In the genomic region with DNA sequence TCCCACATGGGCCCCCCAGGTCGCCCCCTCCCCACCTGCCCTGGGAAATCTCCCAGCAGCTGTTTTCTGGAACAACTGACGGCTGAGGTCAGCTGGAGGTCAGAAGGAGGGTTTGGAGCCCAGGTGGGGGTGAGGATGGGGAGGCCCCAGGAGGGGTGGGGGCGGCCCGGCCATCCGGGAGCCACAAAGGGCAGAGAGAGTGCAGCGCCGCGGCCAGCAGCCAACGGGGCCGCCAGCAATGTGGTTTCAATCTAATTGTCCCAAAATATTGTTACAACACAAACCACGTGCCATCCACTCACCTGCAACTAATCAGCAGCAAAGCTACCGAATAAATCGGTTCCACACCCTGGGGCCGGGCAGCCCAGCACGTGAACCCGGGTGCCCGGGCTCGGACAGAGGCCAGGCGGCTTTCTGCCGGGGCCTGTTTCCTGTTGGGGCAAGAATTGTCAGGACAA, we compare ENCODE assay signal across 20 cellular contexts. TPM values are rescaled to one million over a fixed set of nuclear protein-coding genes. Genes with fewer than 3 reads are reported as not detected.
DNase-seq lines count a peak whose midpoint lies in the region; ATAC-seq and TF ChIP-seq lines count a peak whose summit lies in the region.
"Had no signal": no experiment of that assay in that cellular context is flagged by ENCODE, and none has a peak within 500 bp of the region (broad histone marks: within the 10 kb centered on the region; RNA-seq: fewer than 3 reads in every experiment).

No MANE protein-coding gene starts in this region.

- peaks cover 0 to 12% (median 9%) of the 10 kb centered on the region in 11 experiments; a peak in 13 of 22 replicates for H3K9me3 ChIP-seq in BLaER1 treated with 17β-estradiol and CSF1 and Interleukin-3, amounts not matched to agents 10 nM and 100 nM (replicated peaks in 1 of 11)
- no peaks in the 10 kb centered on the region for H3K9me3 ChIP-seq in transverse colon

- peak overlapping the region; percentile 17 to 91 (median 78); a peak in 21 of 22 replicates for H3K4me2 ChIP-seq in BLaER1 treated with 17β-estradiol and CSF1 and Interleukin-3, amounts not matched to agents 10 nM and 100 nM
- H3K4me2 ChIP-seq: KMS-11 had no signal

- H3K9me3 Mint-ChIP-seq in mesothelial cell of epicardium, result no peaks in the 10 kb centered on the region
- H3K9me3 Mint-ChIP-seq: activated CD4-positive, alpha-beta T cell treated with anti-CD3 and anti-CD28 coated beads, Interleukin-2, amount 10 ng/mL, durations not matched to agents 7 days and 5 days; activated T-cell treated with anti-CD3 and anti-CD28 coated beads, Interleukin-2, amount 50 U/mL, for 72 hours; CD4-positive, alpha-beta memory T cell; central memory CD8-positive, alpha-beta T cell had no signal

- WGBS in transverse colon (ENCODE audit: low coverage in 1 of 2), 2 donors, result 75% methylated on average over 18 of the region's 20 CpGs; no CpG with 5 or more reads in 1 of the 2 donors

- H3K27me3 ChIP-seq in BLaER1 treated with 17β-estradiol and CSF1 and Interleukin-3, amounts not matched to agents 10 nM and 100 nM, result peaks cover 0 to 13% (median 0%) of the 10 kb centered on the region in 11 experiments; a peak in 3 of 22 replicates
- no peaks in the 10 kb centered on the region for H3K27me3 ChIP-seq in transverse colon

- TF ChIP-seq CTCF in NB4 (IDR thresholded peaks at IDR 0.05; ENCODE audit: low read depth, low read length), result no peak
- TF ChIP-seq CTCF in mesothelial cell of epicardium (IDR thresholded peaks at IDR 0.05; ENCODE audit: unreplicated experiment), result no peak
- no peak for TF ChIP-seq CTCF in transverse colon (IDR thresholded peaks at IDR 0.05)

- peaks cover 43 to 65% (median 56%) of the 10 kb centered on the region in 10 experiments for H3K4me1 ChIP-seq in BLaER1 treated with 17β-estradiol and CSF1 and Interleukin-3, amounts not matched to agents 10 nM and 100 nM
- H3K4me1 ChIP-seq in transverse colon, result peaks cover 2 to 8% (median 4%) of the 10 kb centered on the region in 4 donors
- H3K4me1 ChIP-seq: parathyroid adenoma had no signal

- no peaks in the 10 kb centered on the region for H4K20me1 ChIP-seq in BLaER1 treated with 17β-estradiol and CSF1 and Interleukin-3, amounts not matched to agents 10 nM and 100 nM

- DNase-seq in NB4 (ENCODE audit: low read depth), result peak; percentile 40
- peak; percentile 75 for DNase-seq in epidermal melanocyte (ENCODE audit: insufficient read length, low spot score)
- no peak for DNase-seq in mesothelial cell of epicardium (ENCODE audit: low spot score in 2 of 2, unreplicated experiment in 2 of 2)
- DNase-seq in NCI-H146 treated with DMSO at 0.1 percent for 48 hours (lab: John Stamatoyannopoulos, UW; ENCODE audit: unreplicated experiment), result no peak
- DNase-seq in transverse colon, result no peak
- DNase-seq: HCEC 1CT, mammary epithelial cell, NCI-H1694, NCI-H510A, SW 1271, trophoblast cell had no signal

- no peak overlapping the region for H3K4me3 ChIP-seq in BLaER1 treated with 17β-estradiol and CSF1 and Interleukin-3, amounts not matched to agents 10 nM and 100 nM
- H3K4me3 ChIP-seq in NB4 (ENCODE audit: low read depth, low read length) (no peak overlapping the region), transverse colon (no peak overlapping the region)

- TF ChIP-seq EP300 in transverse colon (IDR thresholded peaks at IDR 0.05; ENCODE audit: low read depth), result no peak

- H3K36me3 ChIP-seq in BLaER1 treated with 17β-estradiol and CSF1 and Interleukin-3, amounts not matched to agents 10 nM and 100 nM, result no peaks in the 10 kb centered on the region
- no peaks in the 10 kb centered on the region for H3K36me3 ChIP-seq in transverse colon

- in situ Hi-C loops in transverse colon (cut with MboI; ENCODE audit: low pct_ligation_motif_present in 1 of 4, low pct_unique_long_range_greater_than_20kb in 1 of 4, low sequenced_read_pairs in 3 of 4), result no loop called here

- H3K27ac Mint-ChIP-seq in mesothelial cell of epicardium, result peak overlapping the region; percentile 43
- H3K27ac Mint-ChIP-seq: activated CD4-positive, alpha-beta T cell treated with anti-CD3 and anti-CD28 coated beads, Interleukin-2, amount 10 ng/mL, durations not matched to agents 7 days and 5 days; activated T-cell treated with anti-CD3 and anti-CD28 coated beads, Interleukin-2, amount 50 U/mL, for 72 hours; CD4-positive, alpha-beta memory T cell had no signal

- no peak overlapping the region for H3K4me3 Mint-ChIP-seq in mesothelial cell of epicardium
- H3K4me3 Mint-ChIP-seq: activated CD4-positive, alpha-beta T cell treated with anti-CD3 and anti-CD28 coated beads, Interleukin-2, amount 10 ng/mL, durations not matched to agents 7 days and 5 days; activated T-cell treated with anti-CD3 and anti-CD28 coated beads, Interleukin-2, amount 50 U/mL, for 72 hours; CD4-positive, alpha-beta memory T cell; central memory CD8-positive, alpha-beta T cell had no signal

- peak overlapping the region in 8 of 11 experiments; percentile 74 to 87 (median 82); a peak in 17 of 22 replicates for H3K27ac ChIP-seq in BLaER1 treated with 17β-estradiol and CSF1 and Interleukin-3, amounts not matched to agents 10 nM and 100 nM
- no peak overlapping the region for H3K27ac ChIP-seq in transverse colon
- H3K27ac ChIP-seq: KMS-11, parathyroid adenoma had no signal

- H3K4me1 Mint-ChIP-seq in mesothelial cell of epicardium, result peaks cover 23% of the 10 kb centered on the region
- H3K4me1 Mint-ChIP-seq: activated CD4-positive, alpha-beta T cell treated with anti-CD3 and anti-CD28 coated beads, Interleukin-2, amount 10 ng/mL, durations not matched to agents 7 days and 5 days; CD4-positive, alpha-beta memory T cell; central memory CD8-positive, alpha-beta T cell had no signal

- ATAC-seq in GM19351 (IDR thresholded peaks at IDR 0.05; ENCODE audit: unreplicated experiment), result no peak
- ATAC-seq: Right ventricle myocardium inferior had no signal

- no peaks in the 10 kb centered on the region for H3K27me3 Mint-ChIP-seq in mesothelial cell of epicardium (ENCODE audit: low read depth)
- H3K27me3 Mint-ChIP-seq: activated CD4-positive, alpha-beta T cell treated with anti-CD3 and anti-CD28 coated beads, Interleukin-2, amount 10 ng/mL, durations not matched to agents 7 days and 5 days had no signal

- H3K9ac ChIP-seq in BLaER1 treated with 17β-estradiol and CSF1 and Interleukin-3, amounts not matched to agents 10 nM and 100 nM, result peak overlapping the region in 8 of 11 experiments; percentile 21 to 65 (median 60); a peak in 13 of 22 replicates
- H3K9ac ChIP-seq: KMS-11, parathyroid adenoma had no signal

- intact Hi-C loops in transverse colon (cut with DNase I; ENCODE audit: low total_unique reads), result no loop called here

- TF ChIP-seq POLR2A in NB4 (IDR thresholded peaks at IDR 0.05; ENCODE audit: extremely low read depth, insufficient read length) (no peak), transverse colon (IDR thresholded peaks at IDR 0.05) (no peak)

- H3K36me3 Mint-ChIP-seq in mesothelial cell of epicardium, result no peaks in the 10 kb centered on the region
- H3K36me3 Mint-ChIP-seq: CD4-positive, alpha-beta memory T cell had no signal

RNA-seq across cellular contexts. Expression of a gene that starts 28.3 kb away (rescaled TPM):
- 96.6 to 105 TPM (median 103 TPM) in 3 replicates for total RNA-seq in mesothelial cell of epicardium
- total RNA-seq in transverse colon, result 100 to 1,000 TPM in 2 of 4 donors, 10 to 100 TPM in 2; 94.9 to 113 (median 98.9) TPM

Comparison
In these comparisons a context has a peak if more than half of its experiments do, and no peak if none do; other contexts are left out.
1. H3K27ac ChIP-seq: peak in BLaER1 treated with 17β-estradiol and CSF1 and Interleukin-3, amounts not matched to agents 10 nM and 100 nM (8 of 11); none in transverse colon (0 of 4).
2. DNase-seq: peak in NB4 (single experiment) and epidermal melanocyte (single experiment); none in mesothelial cell of epicardium (0 of 2), NCI-H146 treated with DMSO at 0.1 percent for 48 hours (single experiment) and transverse colon (single experiment).